In the genomic region with DNA sequence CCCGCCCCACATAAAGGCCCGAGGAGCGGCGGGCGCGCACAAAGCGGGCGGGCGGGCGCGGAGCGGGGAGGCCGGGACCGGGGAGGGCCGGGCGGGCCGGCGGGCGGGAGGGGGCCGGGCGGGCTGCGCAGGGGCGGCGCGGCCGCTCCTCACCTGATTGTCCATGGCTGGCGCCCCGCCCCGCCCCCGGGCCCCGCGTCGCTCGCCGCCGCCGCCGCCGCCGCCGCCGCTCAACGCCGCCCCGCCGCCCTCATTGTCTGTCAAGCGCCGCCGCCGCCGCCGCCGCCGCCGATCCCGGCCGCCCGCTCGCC, we compare ENCODE assay signal across 1 cellular context.
TF ChIP-seq lines count a peak whose summit lies in the region.

No MANE protein-coding gene starts in this region.

TF ChIP-seq in GM12878, 131 proteins besides CTCF, POLR2A, EP300 and RAD21 (continued from another document):
- no peak for TF ChIP-seq CUX1 (IDR thresholded peaks at IDR 0.05; ENCODE audit: insufficient replicate concordance, low read depth, low read length)
TF ChIP-seq in GM12878: peak in this region for 1.
